ENCODE assay signal across 10 cellular contexts in the genomic region with DNA sequence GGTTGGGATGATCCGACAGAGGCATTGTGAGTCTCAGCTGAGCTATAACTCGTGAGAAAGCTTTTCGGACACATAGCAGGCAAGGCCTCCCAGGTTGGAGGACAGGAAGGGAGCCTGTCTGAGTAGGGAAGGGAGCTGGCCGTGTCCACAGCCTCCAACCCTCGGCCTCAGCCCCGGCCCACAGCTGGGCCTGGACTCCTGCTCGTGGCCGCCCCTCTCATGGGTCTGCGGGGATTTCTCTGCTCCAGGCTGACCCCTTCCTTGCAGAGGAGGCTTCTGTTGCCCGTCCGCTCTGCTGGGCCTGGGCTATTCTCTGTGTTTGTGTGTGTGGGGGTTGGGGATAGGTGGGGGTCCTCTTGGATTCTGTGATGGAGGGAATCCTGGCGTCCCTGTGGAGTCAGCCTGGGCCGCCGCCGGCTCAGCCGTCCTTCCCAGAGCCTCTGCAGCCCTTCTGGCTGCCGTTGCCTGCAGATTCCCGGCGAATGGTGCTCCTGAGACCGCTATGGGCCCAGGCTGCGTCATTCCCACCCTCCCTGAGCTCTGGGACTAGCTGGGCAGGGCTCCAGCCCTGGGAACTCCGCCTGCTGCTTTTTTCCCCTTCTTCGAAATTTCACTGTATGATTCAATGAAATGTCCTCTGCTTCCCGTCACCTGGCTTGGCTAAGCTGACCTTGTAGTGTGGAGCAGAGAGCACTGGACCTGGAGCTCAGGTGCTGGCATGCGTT.
DNase-seq lines count a peak whose midpoint lies in the region; ATAC-seq and TF ChIP-seq lines count a peak whose summit lies in the region.
"Had no signal": no experiment of that assay in that cellular context is flagged by ENCODE, and none has a peak within 500 bp of the region (broad histone marks: within the 10 kb centered on the region; RNA-seq: fewer than 3 reads in every experiment).

No MANE protein-coding gene starts in this region.

- no peak overlapping the region for H3K4me3 ChIP-seq in thyroid gland (replicated peaks in 1 of 3)

- H3K36me3 Mint-ChIP-seq in endothelial cell (ENCODE audit: low read depth, unreplicated experiment), result no peaks in the 10 kb centered on the region

- H3K27ac ChIP-seq in thyroid gland, result no peak overlapping the region

- peaks cover 6% of the 10 kb centered on the region for H3K27me3 Mint-ChIP-seq in endothelial cell (ENCODE audit: unreplicated experiment)

- no peak for ATAC-seq in GM18498 (IDR thresholded peaks at IDR 0.05; ENCODE audit: unreplicated experiment)

- no peak overlapping the region for H3K4me3 Mint-ChIP-seq in endothelial cell (ENCODE audit: unreplicated experiment)

- DNase-seq in RPMI7951 (ENCODE audit: low read depth), result peak; percentile 51
- DNase-seq in fibroblast of peridontal ligament (ENCODE audit: extremely low read depth), result peak; percentile 62
- peak; percentile 65 for DNase-seq in mucosa of gallbladder (ENCODE audit: low spot score)
- DNase-seq in thyroid gland, result peak; percentile 23 to 25
- DNase-seq in endothelial cell (ENCODE audit: low spot score), result no peak
- DNase-seq in OCI-M2 (lab: John Stamatoyannopoulos, UW; ENCODE audit: unreplicated experiment), result no peak
- no peak for DNase-seq in NCI-H82 (lab: John Stamatoyannopoulos, UW)
- DNase-seq: NCI-H1417, NCI-H774 had no signal

- no peaks in the 10 kb centered on the region for H3K9me3 Mint-ChIP-seq in endothelial cell (ENCODE audit: unreplicated experiment)

- no peak for TF ChIP-seq POLR2A in thyroid gland (IDR thresholded peaks at IDR 0.05)

- H3K9me3 ChIP-seq in thyroid gland, result no peaks in the 10 kb centered on the region

- TF ChIP-seq CTCF in thyroid gland (IDR thresholded peaks at IDR 0.05) (no peak), endothelial cell (IDR thresholded peaks at IDR 0.05; ENCODE audit: unreplicated experiment) (no peak)

- intact Hi-C loops in thyroid gland (cut with DNase I), result no loop called here

- WGBS in thyroid gland, 2 donors, result 81 to 83% methylated on average over 11 to 20 of the region's 25 CpGs

- H3K36me3 ChIP-seq in thyroid gland, result no peaks in the 10 kb centered on the region

- H3K27ac Mint-ChIP-seq in endothelial cell (ENCODE audit: unreplicated experiment), result no peak overlapping the region

- peaks cover 5% of the 10 kb centered on the region for H3K4me1 Mint-ChIP-seq in endothelial cell (ENCODE audit: unreplicated experiment)

- H3K27me3 ChIP-seq in thyroid gland, result no peaks in the 10 kb centered on the region

- no peaks in the 10 kb centered on the region for H3K4me1 ChIP-seq in thyroid gland

Comparison
In these comparisons a context has a peak if more than half of its experiments do, and no peak if none do; other contexts are left out.
1. DNase-seq: peak in RPMI7951 (single experiment), fibroblast of peridontal ligament (single experiment), mucosa of gallbladder (single experiment) and thyroid gland (2 of 2); none in endothelial cell (single experiment), OCI-M2 (single experiment) and NCI-H82 (single experiment).